In genomic region chr2:111431262-111431661, GRCh38 we compare ENCODE assay signal across 8 cellular contexts.
DNase-seq lines count a peak whose midpoint lies in the region; ATAC-seq, FAIRE-seq and TF ChIP-seq lines count a peak whose summit lies in the region.
"Not testable (repeated sequence)": the region's sequence is repeated elsewhere in the genome, so short reads cannot be mapped to it uniquely, and the experiment has no call there.

No MANE protein-coding gene starts in this region.

- H3K79me2 ChIP-seq in endothelial cell of umbilical vein (ENCODE audit: control insufficient read depth, insufficient read depth, low read length): peaks cover 44% of the 10 kb centered on the region

- dilution Hi-C loops in endothelial cell of umbilical vein (cut with MboI; ENCODE audit: extremely low pct_ligation_motif_present, low sequenced_read_pairs): not testable (repeated sequence)

- POLR2A ChIA-PET in endothelial cell of umbilical vein (lab: Charles Lee): not testable (repeated sequence)

- not testable (repeated sequence) for TF ChIP-seq CTCF in endothelial cell of umbilical vein (IDR thresholded peaks at IDR 0.05; ENCODE audit: extremely low read depth in 1 of 2, insufficient read depth in 1 of 2, low read depth in 1 of 2, low read length in 2 of 2); right lobe of liver (IDR thresholded peaks at IDR 0.05); upper lobe of right lung (IDR thresholded peaks at IDR 0.05)

- not testable (repeated sequence) for H3K36me3 ChIP-seq in endothelial cell of umbilical vein (ENCODE audit: control insufficient read depth in 2 of 2, extremely low read depth in 1 of 2, insufficient read depth in 2 of 2, low read length in 2 of 2); right lobe of liver; upper lobe of right lung

- not testable (repeated sequence) for H3K9me1 ChIP-seq in endothelial cell of umbilical vein (replicated peaks; ENCODE audit: control insufficient read depth, extremely low read depth, insufficient read depth, low read length)

- H3K4me3 ChIP-seq in endothelial cell of umbilical vein (replicated peaks in 1 of 3; ENCODE audit: insufficient read depth in 1 of 3, low read depth in 1 of 3, low read length in 3 of 3); right lobe of liver; upper lobe of right lung: not testable (repeated sequence)

- not testable (repeated sequence) for H3K9me3 ChIP-seq in endothelial cell of umbilical vein (replicated peaks; ENCODE audit: control insufficient read depth, insufficient read depth, low read length); right lobe of liver; upper lobe of right lung

- not testable (repeated sequence) for H3K4me1 ChIP-seq in endothelial cell of umbilical vein (ENCODE audit: control insufficient read depth, extremely low read depth, insufficient read depth, low read length); right lobe of liver; upper lobe of right lung

- not testable (repeated sequence) for H2AFZ ChIP-seq in endothelial cell of umbilical vein (ENCODE audit: low read depth, low read length)

- TF ChIP-seq POLR2A in endothelial cell of umbilical vein (IDR thresholded peaks at IDR 0.05; ENCODE audit: low read depth, low read length); right lobe of liver (IDR thresholded peaks at IDR 0.05): not testable (repeated sequence)

- CTCF ChIA-PET in endothelial cell of umbilical vein (lab: Charles Lee): not testable (repeated sequence)

- intact Hi-C loops in endothelial cell of umbilical vein (cut with micrococcal nuclease); right lobe of liver (cut with DNase I); upper lobe of right lung (cut with DNase I): not testable (repeated sequence)

- DNase-seq in endothelial cell of umbilical vein (ENCODE audit: low read depth, low spot score); right lobe of liver; upper lobe of right lung: not testable (repeated sequence)

- not testable (repeated sequence) for H3K9ac ChIP-seq in endothelial cell of umbilical vein (replicated peaks; ENCODE audit: extremely low read depth, insufficient read depth, low read length)

- peak; percentile 26 for FAIRE-seq in endothelial cell of umbilical vein (lab: Jason Lieb, UNC)

- not testable (repeated sequence) for H4K20me1 ChIP-seq in endothelial cell of umbilical vein (replicated peaks; ENCODE audit: control insufficient read depth, extremely low read depth, insufficient read depth, low read length)

- not testable (repeated sequence) for BruUV-seq in endothelial cell of umbilical vein (replicated peaks; lab: Mats Ljungman, UMichigan)

- not testable (repeated sequence) for H3K27ac ChIP-seq in endothelial cell of umbilical vein (ENCODE audit: insufficient read depth, low read depth, low read length); right lobe of liver; upper lobe of right lung

- WGBS in right lobe of liver (ENCODE audit: insufficient coverage, low coverage, low lambda C conversion rate, missing lambda C conversion rate): 34% methylated on average over 3 of the region's 5 CpGs

- ATAC-seq in GM18858 (IDR thresholded peaks at IDR 0.05; ENCODE audit: unreplicated experiment): peak; percentile 50
- peak; percentile 46 for ATAC-seq in GM19467 (IDR thresholded peaks at IDR 0.05; ENCODE audit: unreplicated experiment)
- peak; percentile 55 for ATAC-seq in HG02588 (IDR thresholded peaks at IDR 0.05; ENCODE audit: unreplicated experiment)
- ATAC-seq in HG03066 (IDR thresholded peaks at IDR 0.05; ENCODE audit: low read depth, unreplicated experiment): peak; percentile 58
- ATAC-seq in HG03520 (IDR thresholded peaks at IDR 0.05; ENCODE audit: unreplicated experiment): peak; percentile 44
- peak; percentile 29 to 62 (median 48) for ATAC-seq in right lobe of liver
- peak; percentile 78 for ATAC-seq in upper lobe of right lung

- H3K27me3 ChIP-seq in endothelial cell of umbilical vein (ENCODE audit: control insufficient read depth in 2 of 2, insufficient read depth in 2 of 2, low read length in 2 of 2); right lobe of liver; upper lobe of right lung: not testable (repeated sequence)

- not testable (repeated sequence) for H3K4me2 ChIP-seq in endothelial cell of umbilical vein (ENCODE audit: insufficient read depth, low read length)
